Comparison of ENCODE assay signal across 32 cellular contexts in the genomic region with DNA sequence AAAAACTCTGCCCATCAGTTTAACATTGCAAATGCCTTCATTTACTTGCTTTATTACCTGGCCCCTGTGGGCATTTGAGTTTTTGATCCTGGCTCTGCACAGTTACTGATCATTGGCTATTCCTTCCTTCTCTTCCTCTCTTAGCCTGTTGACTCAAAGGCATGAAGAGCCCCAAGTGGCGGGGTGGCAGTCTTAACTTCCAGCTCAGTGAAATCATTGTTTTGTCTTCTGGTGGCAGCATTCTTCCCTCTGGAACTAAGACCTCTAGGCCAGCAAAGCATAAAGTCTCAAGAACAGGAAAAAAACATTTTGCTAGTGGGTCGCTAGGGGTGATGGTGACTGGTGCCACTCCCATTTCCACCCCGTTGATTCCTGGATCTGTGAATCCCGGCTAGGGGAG. TPM values are rescaled to one million over a fixed set of nuclear protein-coding genes. Genes with fewer than 3 reads are reported as not detected.
DNase-seq lines count a peak whose midpoint lies in the region; ATAC-seq, FAIRE-seq and TF ChIP-seq lines count a peak whose summit lies in the region.
"Had no signal": no experiment of that assay in that cellular context is flagged by ENCODE, and none has a peak within 500 bp of the region (broad histone marks: within the 10 kb centered on the region; RNA-seq: fewer than 3 reads in every experiment).

No MANE protein-coding gene starts in this region.

- no peak for TF ChIP-seq POLR2A in endothelial cell of umbilical vein (IDR thresholded peaks at IDR 0.05; ENCODE audit: low read depth, low read length)

- peaks cover 19% of the 10 kb centered on the region for H3K4me1 ChIP-seq in endothelial cell of umbilical vein (ENCODE audit: control insufficient read depth, extremely low read depth, insufficient read depth, low read length)

- no TSS peak for BruUV-seq in endothelial cell of umbilical vein (replicated peaks; lab: Mats Ljungman, UMichigan)

- CTCF ChIA-PET in endothelial cell of umbilical vein (lab: Charles Lee), result interaction anchor here (0.8 to 2.0 kb wide), 6 partner anchors 9 to 231 kb away, joined by 3 to 8 read pairs (median 4); no protein-coding TSS in a partner anchor

- H3K27ac ChIP-seq in C4-2B (peak overlapping the region; percentile 56; the same call in 1 of the 2 replicates), endothelial cell of umbilical vein (ENCODE audit: insufficient read depth, low read depth, low read length) (no peak overlapping the region)
- H3K27ac ChIP-seq: A549, ovary, right atrium auricular region had no signal

- no peak for ATAC-seq in HG03354 (IDR thresholded peaks at IDR 0.05; ENCODE audit: poor library complexity, severe bottlenecking, unreplicated experiment)
- ATAC-seq in effector memory CD8-positive, alpha-beta T cell (replicated peaks), result no peak
- ATAC-seq: A549; activated CD4-positive, CD25-positive, alpha-beta regulatory T cell treated with anti-CD3 and anti-CD28 coated beads, Interleukin-2, amount 50 U/mL, for 24 hours; natural killer cell; SK-N-SH treated with all-trans-retinoic acid at 6 μM for 48 hours had no signal

- H3K9me3 Mint-ChIP-seq in nephron, result peaks cover 3% of the 10 kb centered on the region
- H3K9me3 Mint-ChIP-seq in effector memory CD8-positive, alpha-beta T cell, result no peaks in the 10 kb centered on the region
- H3K9me3 Mint-ChIP-seq: activated CD4-positive, alpha-beta memory T cell treated with anti-CD3 and anti-CD28 coated beads for 36 hours; CD4-positive, alpha-beta T cell; T-helper 1 cell treated with Interleukin-12 subunit alpha and Interleukin-12 subunit beta and Interleukin-4 antibody, amounts not matched to agents 30 μg/mL and 1 μg/mL, for 36 hours had no signal

- peaks cover 3% of the 10 kb centered on the region for H3K27me3 Mint-ChIP-seq in nephron (ENCODE audit: low read depth)
- H3K27me3 Mint-ChIP-seq in effector memory CD8-positive, alpha-beta T cell, result peaks cover 0 to 39% of the 10 kb centered on the region in 2 donors

- H4K20me1 ChIP-seq in endothelial cell of umbilical vein (replicated peaks; ENCODE audit: control insufficient read depth, extremely low read depth, insufficient read depth, low read length), result no peaks in the 10 kb centered on the region

- dilution Hi-C loops in endothelial cell of umbilical vein (cut with MboI; ENCODE audit: extremely low pct_ligation_motif_present, low sequenced_read_pairs), result no loop called here

- no peak overlapping the region for H3K4me3 ChIP-seq in endothelial cell of umbilical vein (replicated peaks in 1 of 3; ENCODE audit: insufficient read depth in 1 of 3, low read depth in 1 of 3, low read length in 3 of 3)
- H3K4me3 ChIP-seq: A549, ovary, right atrium auricular region, smooth muscle cell had no signal

- TF ChIP-seq CTCF in C4-2B (conservative IDR thresholded peaks at IDR 0.05) (no peak), endothelial cell of umbilical vein (IDR thresholded peaks at IDR 0.05; ENCODE audit: extremely low read depth in 1 of 2, insufficient read depth in 1 of 2, low read depth in 1 of 2, low read length in 2 of 2) (no peak), nephron (IDR thresholded peaks at IDR 0.05; ENCODE audit: unreplicated experiment in 3 of 3) (no peak)

- no peak overlapping the region for H3K9ac ChIP-seq in endothelial cell of umbilical vein (replicated peaks; ENCODE audit: extremely low read depth, insufficient read depth, low read length)

- H3K9me3 ChIP-seq in endothelial cell of umbilical vein (replicated peaks; ENCODE audit: control insufficient read depth, insufficient read depth, low read length), result no peaks in the 10 kb centered on the region
- H3K9me3 ChIP-seq: ovary, right atrium auricular region had no signal

- H3K36me3 Mint-ChIP-seq in nephron (ENCODE audit: low read depth), result no peaks in the 10 kb centered on the region
- no peaks in the 10 kb centered on the region for H3K36me3 Mint-ChIP-seq in effector memory CD8-positive, alpha-beta T cell (ENCODE audit: insufficient read depth)
- H3K36me3 Mint-ChIP-seq: activated CD4-positive, alpha-beta memory T cell treated with anti-CD3 and anti-CD28 coated beads for 36 hours; natural killer cell had no signal

- peak overlapping the region; percentile 35 to 66 (median 43) for H3K27ac Mint-ChIP-seq in nephron
- no peak overlapping the region for H3K27ac Mint-ChIP-seq in effector memory CD8-positive, alpha-beta T cell
- H3K27ac Mint-ChIP-seq: activated CD4-positive, alpha-beta memory T cell treated with anti-CD3 and anti-CD28 coated beads for 36 hours; CD4-positive, alpha-beta T cell; natural killer cell; T-helper 1 cell treated with Interleukin-12 subunit alpha and Interleukin-12 subunit beta and Interleukin-4 antibody, amounts not matched to agents 30 μg/mL and 1 μg/mL, for 36 hours had no signal

- H3K4me1 Mint-ChIP-seq in nephron, result peaks cover 20% of the 10 kb centered on the region
- no peaks in the 10 kb centered on the region for H3K4me1 Mint-ChIP-seq in effector memory CD8-positive, alpha-beta T cell (ENCODE audit: low read depth in 2 of 2)
- H3K4me1 Mint-ChIP-seq: natural killer cell had no signal

- POLR2A ChIA-PET in endothelial cell of umbilical vein (lab: Charles Lee), result no interaction called here

- no peaks in the 10 kb centered on the region for H3K79me2 ChIP-seq in endothelial cell of umbilical vein (ENCODE audit: control insufficient read depth, insufficient read depth, low read length)

- FAIRE-seq in endothelial cell of umbilical vein (lab: Jason Lieb, UNC), result no peak
- FAIRE-seq: A549, D721Med, TTC549, urothelium cell line had no signal

- no peak overlapping the region for H3K4me2 ChIP-seq in endothelial cell of umbilical vein (ENCODE audit: insufficient read depth, low read length)
- H3K4me2 ChIP-seq: A549, smooth muscle cell had no signal

- no peaks in the 10 kb centered on the region for H3K9me1 ChIP-seq in endothelial cell of umbilical vein (replicated peaks; ENCODE audit: control insufficient read depth, extremely low read depth, insufficient read depth, low read length)

- no peak overlapping the region for H2AFZ ChIP-seq in endothelial cell of umbilical vein (ENCODE audit: low read depth, low read length)

- H3K36me3 ChIP-seq in endothelial cell of umbilical vein (ENCODE audit: control insufficient read depth in 2 of 2, extremely low read depth in 1 of 2, insufficient read depth in 2 of 2, low read length in 2 of 2), result no peaks in the 10 kb centered on the region
- H3K36me3 ChIP-seq: ovary, right atrium auricular region had no signal

- H3K27me3 ChIP-seq in endothelial cell of umbilical vein (ENCODE audit: control insufficient read depth in 2 of 2, insufficient read depth in 2 of 2, low read length in 2 of 2), result peaks cover 0 to 2% of the 10 kb centered on the region in 2 experiments
- H3K27me3 ChIP-seq: ovary, right atrium auricular region had no signal

- DNase-seq in OCI-M1 (lab: John Stamatoyannopoulos, UW) (peak; percentile 5), endothelial cell of umbilical vein (ENCODE audit: low read depth, low spot score) (peak; percentile 51), NCI-H1105 (lab: John Stamatoyannopoulos, UW) (no peak)
- DNase-seq in effector memory CD8-positive, alpha-beta T cell, result no peak
- no peak for DNase-seq in activated effector memory CD4-positive, alpha-beta T cell treated with anti-CD3 and anti-CD28 coated beads, Interleukin-2, amount 50 U/mL, for 16 hours
- DNase-seq: activated CD4-positive, alpha-beta memory T cell treated with anti-CD3 and anti-CD28 coated beads for 36 hours; activated naive CD4-positive, alpha-beta T cell treated with Interleukin-2 at 50 U/mL for 16 hours; AML-193; CD4-positive, alpha-beta T cell; cerebellar nuclear complex; EL; erythroblast; GOT3; KG1; natural killer cell; NCI-H1105 treated with DMSO at 0.1 percent for 48 hours; NCI-H187 treated with DMSO at 0.1 percent for 48 hours; ovary; Right ventricle myocardium superior; stimulated activated naive CD4-positive, alpha-beta T cell treated with Interleukin-2 at 50 U/mL for 16 hours had no signal

- intact Hi-C loops in endothelial cell of umbilical vein (cut with micrococcal nuclease), result no loop called here

- H3K4me3 Mint-ChIP-seq in nephron, result no peak overlapping the region
- no peak overlapping the region for H3K4me3 Mint-ChIP-seq in effector memory CD8-positive, alpha-beta T cell
- H3K4me3 Mint-ChIP-seq: activated CD4-positive, alpha-beta memory T cell treated with anti-CD3 and anti-CD28 coated beads for 36 hours; CD4-positive, alpha-beta T cell; natural killer cell; T-helper 1 cell treated with Interleukin-12 subunit alpha and Interleukin-12 subunit beta and Interleukin-4 antibody, amounts not matched to agents 30 μg/mL and 1 μg/mL, for 36 hours had no signal

TF ChIP-seq in endothelial cell of umbilical vein, 7 proteins besides CTCF, POLR2A, EP300 and RAD21:
- TF ChIP-seq POLR2AphosphoS5 (IDR thresholded peaks at IDR 0.05; ENCODE audit: insufficient read depth, low read depth, low read length), result no peak
- TF ChIP-seq GATA2 (IDR thresholded peaks at IDR 0.05; ENCODE audit: insufficient read depth, insufficient read length, low read depth, low read length), result no peak
- no peak for TF ChIP-seq EZH2 (IDR thresholded peaks at IDR 0.05; ENCODE audit: borderline replicate concordance, low read depth, low read length, severe bottlenecking)
- TF ChIP-seq, protein P1, sequence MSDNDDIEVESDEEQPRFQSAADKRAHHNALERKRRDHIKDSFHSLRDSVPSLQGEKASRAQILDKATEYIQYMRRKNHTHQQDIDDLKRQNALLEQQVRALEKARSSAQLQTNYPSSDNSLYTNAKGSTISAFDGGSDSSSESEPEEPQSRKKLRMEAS (IDR thresholded peaks at IDR 0.05; ENCODE audit: insufficient read depth, insufficient read length), result no peak
- no peak for TF ChIP-seq JUN (IDR thresholded peaks at IDR 0.05; ENCODE audit: borderline replicate concordance, insufficient read depth, insufficient read length, low read depth)
- TF ChIP-seq MYC (IDR thresholded peaks at IDR 0.05; ENCODE audit: low read depth, low read length), result no peak

RNA-seq across cellular contexts. Expression of a gene that starts 52.3 kb away (rescaled TPM):
- total RNA-seq in endothelial cell of umbilical vein, result 49.5 and 50.2 TPM in 2 replicates
- polyA plus RNA-seq in endothelial cell of umbilical vein, result 19.6 and 23.5 TPM in 2 replicates
- polyA plus RNA-seq in endothelial cell of umbilical vein (2011; cell fraction: cytosol; rRNA removed), result 12.9 and 13.3 TPM in 2 replicates
- 58.0 and 59.5 TPM in 2 replicates for polyA plus RNA-seq in endothelial cell of umbilical vein (2011; cell fraction: nucleus; rRNA removed)
- 13.4 and 15.8 TPM in 2 replicates for polyA plus RNA-seq in endothelial cell of umbilical vein (2012)
- polyA minus RNA-seq in endothelial cell of umbilical vein, result 63.0 and 64.6 TPM in 2 replicates
- 10.5 TPM for polyA minus RNA-seq in endothelial cell of umbilical vein (2011; cell fraction: cytosol; rRNA and poly(A)+ RNA removed)
- polyA minus RNA-seq in endothelial cell of umbilical vein (2011; cell fraction: nucleus; rRNA and poly(A)+ RNA removed), result 98.7 and 137 TPM in 2 replicates

Comparison
In these comparisons a context has a peak if more than half of its experiments do, and no peak if none do; other contexts are left out.
1. DNase-seq: peak in OCI-M1 (single experiment) and endothelial cell of umbilical vein (single experiment); none in NCI-H1105 (single experiment), effector memory CD8-positive, alpha-beta T cell (0 of 3) and activated effector memory CD4-positive, alpha-beta T cell treated with anti-CD3 and anti-CD28 coated beads, Interleukin-2, amount 50 U/mL, for 16 hours (single experiment).
2. H3K27ac Mint-ChIP-seq: peak in nephron (3 of 3); none in effector memory CD8-positive, alpha-beta T cell (0 of 2).